ENCODE assay signal across 5 cellular contexts in genomic region chr2:131209030-131209772, GRCh38. TPM values are rescaled to one million over a fixed set of nuclear protein-coding genes. Genes with fewer than 3 reads are reported as not detected.
"Had no signal": no experiment of that assay in that cellular context is flagged by ENCODE, and none has a peak within 500 bp of the region (broad histone marks: within the 10 kb centered on the region; RNA-seq: fewer than 3 reads in every experiment).

TSS of gene POTEE (plus strand) at chr2:131209536. CDS start at chr2:131218403, 8,867 bp downstream.

RNA-seq across cellular contexts. Expression of gene POTEE, which starts in this region (rescaled TPM):
- total RNA-seq: epithelial cell of proximal tubule, fibroblast of villous mesenchyme, tibial nerve had no signal
- polyA plus RNA-seq: heart left ventricle, right cardiac atrium had no signal
